In the genomic region with DNA sequence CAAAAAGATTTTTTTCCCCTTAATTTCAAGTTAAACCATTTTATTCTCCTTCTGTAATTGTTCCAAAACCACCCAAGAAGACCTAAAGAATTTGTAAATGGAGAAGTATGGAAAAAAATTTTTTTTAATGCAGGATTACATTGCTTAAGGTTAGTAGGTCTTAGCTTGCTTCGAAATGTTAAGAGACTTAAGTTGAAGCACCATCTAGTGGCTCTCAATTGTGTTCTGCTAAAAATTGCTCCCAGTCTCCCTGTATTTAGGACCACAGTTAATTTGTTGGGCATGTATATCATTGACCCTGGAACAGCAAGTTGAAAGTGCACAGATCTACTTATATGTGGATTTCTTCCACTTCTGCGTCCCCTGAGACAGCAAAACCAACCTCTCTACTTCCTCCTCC, we compare ENCODE assay signal across 7 cellular contexts. TPM values are rescaled to one million over a fixed set of nuclear protein-coding genes. Genes with fewer than 3 reads are reported as not detected.
DNase-seq lines count a peak whose midpoint lies in the region; TF ChIP-seq lines count a peak whose summit lies in the region.

No MANE protein-coding gene starts in this region.

- H3K4me3 ChIP-seq in OCI-LY3 (ENCODE audit: low read length) (peak overlapping the region; percentile 43), fibroblast of mammary gland (ENCODE audit: control insufficient read depth, low read depth, low read length) (no peak overlapping the region), retinal pigment epithelial cell (ENCODE audit: low read length) (no peak overlapping the region), lower leg skin (ENCODE audit: low read depth, poor library complexity, severe bottlenecking) (no peak overlapping the region)

- H3K36me3 ChIP-seq in OCI-LY3 (replicated peaks; ENCODE audit: low read depth, low read length) = peaks cover 28% of the 10 kb centered on the region

- H3K27ac ChIP-seq in OCI-LY3 (ENCODE audit: low read length) = peak overlapping the region; percentile 93

- H3K27me3 ChIP-seq in OCI-LY3 (ENCODE audit: low read depth, low read length) = no peaks in the 10 kb centered on the region

- intact Hi-C loops in lower leg skin (cut with DNase I; ENCODE audit: low total_unique reads) = loop anchor here (10.0 kb wide), 1 partner anchor 169 kb away; a partner anchor contains a TSS

- H4K20me1 ChIP-seq in OCI-LY3 (ENCODE audit: insufficient read depth, low read length) = no peaks in the 10 kb centered on the region

- H3K27ac Mint-ChIP-seq in activated CD4-positive, alpha-beta T cell treated with anti-CD3 and anti-CD28 coated beads, Interleukin-2, amount 10 ng/mL, durations not matched to agents 7 days and 5 days = no peak overlapping the region

- H3K79me2 ChIP-seq in OCI-LY3 (ENCODE audit: low read length) = no peaks in the 10 kb centered on the region

- DNase-seq in fibroblast of mammary gland (ENCODE audit: low read depth) (peak; percentile 84), retinal pigment epithelial cell (ENCODE audit: low read depth) (peak; percentile 43), lower leg skin (ENCODE audit: low spot score in 2 of 2) (no peak), NCI-H2081 treated with DMSO at 0.1 percent for 48 hours (lab: John Stamatoyannopoulos, UW) (no peak)
- DNase-seq in activated CD4-positive, alpha-beta T cell treated with anti-CD3 and anti-CD28 coated beads, Interleukin-2, amount 10 ng/mL, durations not matched to agents 7 days and 5 days = no peak

- H3K9me3 Mint-ChIP-seq in activated CD4-positive, alpha-beta T cell treated with anti-CD3 and anti-CD28 coated beads, Interleukin-2, amount 10 ng/mL, durations not matched to agents 7 days and 5 days = no peaks in the 10 kb centered on the region

- peaks cover 55% of the 10 kb centered on the region for H3K4me1 ChIP-seq in OCI-LY3 (ENCODE audit: low read length)

- H3K4me3 Mint-ChIP-seq in activated CD4-positive, alpha-beta T cell treated with anti-CD3 and anti-CD28 coated beads, Interleukin-2, amount 10 ng/mL, durations not matched to agents 7 days and 5 days = no peak overlapping the region

- H3K9ac ChIP-seq in OCI-LY3 (ENCODE audit: low read length) = peak overlapping the region; percentile 60

- H3K9me3 ChIP-seq in OCI-LY3 (ENCODE audit: insufficient read depth, low read length) = peaks cover 20% of the 10 kb centered on the region; the same call in 1 of the 2 replicates

- H3K4me2 ChIP-seq in OCI-LY3 (ENCODE audit: low read length) = peak overlapping the region; percentile 65

- CTCF ChIA-PET in activated CD4-positive, alpha-beta T cell treated with anti-CD3 and anti-CD28 coated beads, Interleukin-2, amount 10 ng/mL, durations not matched to agents 7 days and 5 days (lab: Charles Lee) = interaction anchor here (0.9 to 1.6 kb wide), 5 partner anchors 79 to 176 kb away, joined by 3 to 9 read pairs (median 4); no protein-coding TSS in a partner anchor

- no peaks in the 10 kb centered on the region for H3K36me3 Mint-ChIP-seq in activated CD4-positive, alpha-beta T cell treated with anti-CD3 and anti-CD28 coated beads, Interleukin-2, amount 10 ng/mL, durations not matched to agents 7 days and 5 days (ENCODE audit: low read depth)

- POLR2A ChIA-PET in activated CD4-positive, alpha-beta T cell treated with anti-CD3 and anti-CD28 coated beads, Interleukin-2, amount 10 ng/mL, durations not matched to agents 7 days and 5 days (lab: Charles Lee) = no interaction called here

- no peak for TF ChIP-seq POLR2A in lower leg skin (IDR thresholded peaks at IDR 0.05)

- peaks cover 19% of the 10 kb centered on the region for H3K4me1 Mint-ChIP-seq in activated CD4-positive, alpha-beta T cell treated with anti-CD3 and anti-CD28 coated beads, Interleukin-2, amount 10 ng/mL, durations not matched to agents 7 days and 5 days

- WGBS in lower leg skin, 2 donors = 41 to 50% methylated on average over 2 of the region's 2 CpGs

- TF ChIP-seq CTCF in GM12873 (IDR thresholded peaks at IDR 0.05; ENCODE audit: insufficient read depth, low read depth, low read length, missing control alignments) = peak; percentile 35
- TF ChIP-seq CTCF in OCI-LY3 (IDR thresholded peaks at IDR 0.05; ENCODE audit: low read depth, low read length) = peak; percentile 57
- peak; percentile 66 for TF ChIP-seq CTCF in fibroblast of mammary gland (conservative IDR thresholded peaks at IDR 0.05; ENCODE audit: control insufficient read depth, insufficient read depth, low read depth, low read length)
- peak; percentile 65 for TF ChIP-seq CTCF in retinal pigment epithelial cell (conservative IDR thresholded peaks at IDR 0.05; ENCODE audit: low read depth, low read length)
- no peak for TF ChIP-seq CTCF in lower leg skin (IDR thresholded peaks at IDR 0.05)

- no peaks in the 10 kb centered on the region for H3K27me3 Mint-ChIP-seq in activated CD4-positive, alpha-beta T cell treated with anti-CD3 and anti-CD28 coated beads, Interleukin-2, amount 10 ng/mL, durations not matched to agents 7 days and 5 days

- no peak overlapping the region for H2AFZ ChIP-seq in OCI-LY3 (ENCODE audit: low read depth, low read length)

RNA-seq across cellular contexts. Expression of a gene that starts 32.4 kb away (rescaled TPM):
- total RNA-seq in lower leg skin = not detected
- not detected for total RNA-seq in activated CD4-positive, alpha-beta T cell treated with anti-CD3 and anti-CD28 coated beads, Interleukin-2, amount 10 ng/mL, durations not matched to agents 7 days and 5 days

Comparison
In these comparisons a context has a peak if more than half of its experiments do, and no peak if none do; other contexts are left out.
1. CTCF ChIP-seq: peak in GM12873 (single experiment), OCI-LY3 (single experiment), fibroblast of mammary gland (single experiment) and retinal pigment epithelial cell (single experiment); none in lower leg skin (0 of 3).
2. DNase-seq: peak in fibroblast of mammary gland (single experiment) and retinal pigment epithelial cell (single experiment); none in lower leg skin (0 of 2), NCI-H2081 treated with DMSO at 0.1 percent for 48 hours (single experiment) and activated CD4-positive, alpha-beta T cell treated with anti-CD3 and anti-CD28 coated beads, Interleukin-2, amount 10 ng/mL, durations not matched to agents 7 days and 5 days (single experiment).